8 cellular contexts compared by ENCODE assay signal in the genomic region with DNA sequence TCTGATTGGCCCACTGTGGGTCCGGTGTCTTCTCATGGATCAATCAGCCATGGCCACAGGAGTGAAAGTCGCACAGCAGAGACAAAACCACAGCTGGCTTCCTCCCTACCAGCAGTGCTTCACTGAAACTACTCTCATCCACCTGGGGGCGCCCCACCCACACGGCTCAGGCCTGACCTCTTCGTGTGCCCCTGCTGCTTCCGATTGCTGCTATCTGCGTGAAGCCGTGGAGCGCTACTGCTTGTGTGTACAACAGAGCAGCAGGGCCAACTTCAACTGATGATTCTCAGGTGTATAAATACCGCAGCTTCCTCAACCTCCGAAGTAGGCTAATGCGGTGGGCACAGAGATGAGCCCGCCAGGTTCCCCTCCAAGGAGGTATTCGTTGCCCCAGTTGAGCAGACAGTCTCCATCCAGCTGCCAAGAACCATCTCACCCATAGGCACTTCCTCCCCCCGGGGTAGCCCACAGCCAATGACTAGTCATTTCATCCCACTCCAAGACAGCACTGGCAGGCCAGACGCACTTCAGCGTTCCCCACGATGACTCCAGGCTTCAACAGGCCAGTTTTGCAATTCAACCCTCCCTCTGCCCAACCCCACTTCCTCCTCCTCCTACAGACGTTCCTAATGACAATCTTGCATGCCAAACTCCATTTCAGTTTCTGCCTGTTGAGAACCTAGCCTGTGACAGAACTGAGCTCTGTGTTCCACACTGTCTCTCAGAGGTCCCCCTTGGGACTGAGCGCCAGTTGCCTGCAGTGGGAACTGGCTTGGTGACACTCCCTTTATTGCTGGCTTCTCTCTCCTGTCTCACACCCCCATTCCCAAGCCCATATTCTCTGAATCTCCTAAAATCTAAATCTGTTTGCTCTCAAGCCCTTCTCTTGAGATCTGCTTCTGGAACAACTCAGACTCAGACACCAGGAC. TPM values are rescaled to one million over a fixed set of nuclear protein-coding genes. Genes with fewer than 3 reads are reported as not detected.
DNase-seq lines count a peak whose midpoint lies in the region; ATAC-seq, FAIRE-seq and TF ChIP-seq lines count a peak whose summit lies in the region.

No MANE protein-coding gene starts in this region.

- H3K36me3 ChIP-seq in A673 (ENCODE audit: insufficient read depth, low read length, poor library complexity, severe bottlenecking), result no peaks in the 10 kb centered on the region
- H3K36me3 ChIP-seq in adipocyte (ENCODE audit: control insufficient read depth, insufficient read depth, low read length, severe bottlenecking), result no peaks in the 10 kb centered on the region
- no peaks in the 10 kb centered on the region for H3K36me3 ChIP-seq in left lung

- peak; percentile 63 for ATAC-seq in GM18511 (IDR thresholded peaks at IDR 0.05; ENCODE audit: unreplicated experiment)
- peak; percentile 97 for ATAC-seq in T-helper 17 cell
- peak; percentile 86 for ATAC-seq in left lung

- no peak overlapping the region for H3K9ac ChIP-seq in adipocyte (ENCODE audit: low read length)

- intact Hi-C loops in A673 (cut with micrococcal nuclease; ENCODE audit: unreplicated experiment) (loop anchor here (5.0 to 10.0 kb wide), 5 partner anchors 108 to 1785 kb away; a partner anchor contains a TSS), left lung (cut with DNase I) (no loop called here)

- no peaks in the 10 kb centered on the region for H3K9me3 ChIP-seq in A673 (ENCODE audit: low read depth, low read length, poor library complexity, severe bottlenecking)
- H3K9me3 ChIP-seq in T-helper 17 cell (ENCODE audit: control insufficient read depth, low read length, poor library complexity, severe bottlenecking), result no peaks in the 10 kb centered on the region
- no peaks in the 10 kb centered on the region for H3K9me3 ChIP-seq in adipocyte (ENCODE audit: control insufficient read depth, low read length)
- H3K9me3 ChIP-seq in left lung, result no peaks in the 10 kb centered on the region

- TF ChIP-seq CTCF in A673 (conservative IDR thresholded peaks at IDR 0.05; ENCODE audit: low read depth, low read length), result peak; percentile 53
- TF ChIP-seq CTCF in HL-60 (IDR thresholded peaks at IDR 0.05; ENCODE audit: insufficient read depth, low read length), result peak; percentile 36
- no peak for TF ChIP-seq CTCF in left lung (IDR thresholded peaks at IDR 0.05)

- no peak for FAIRE-seq in H54 (lab: Jason Lieb, UNC)

- BruUV-seq in A673 (replicated peaks; lab: Mats Ljungman, UMichigan), result no TSS peak

- peak; percentile 44 for DNase-seq in A673 (ENCODE audit: low spot score)
- DNase-seq in HL-60 (ENCODE audit: low read depth in 1 of 2, low spot score in 1 of 2), result peak; percentile 78 to 93
- DNase-seq in T-helper 17 cell, result peak; percentile 44 to 57 (median 47)
- DNase-seq in adipocyte (ENCODE audit: low read depth), result peak; percentile 54
- peak; percentile 67 to 69 for DNase-seq in left lung
- DNase-seq in stimulated activated CD8-positive, alpha-beta memory T cell treated with anti-CD3 and anti-CD28 coated beads, Interleukin-15, amount 100 ng/mL, for 48 hours (ENCODE audit: low read depth in 2 of 2), result peak; percentile 47 to 58
- DNase-seq in H54 (ENCODE audit: insufficient read length, low spot score), result no peak

- H3K4me3 ChIP-seq in A673 (ENCODE audit: low read depth, low read length, poor library complexity, severe bottlenecking), result no peak overlapping the region
- H3K4me3 ChIP-seq in HL-60 (replicated peaks; ENCODE audit: insufficient read depth, low read length), result peak overlapping the region; percentile 21
- H3K4me3 ChIP-seq in adipocyte (ENCODE audit: low read length), result no peak overlapping the region
- no peak overlapping the region for H3K4me3 ChIP-seq in left lung

- no peak overlapping the region for H3K27ac ChIP-seq in A673 (ENCODE audit: low read depth, low read length, poor library complexity, severe bottlenecking)
- H3K27ac ChIP-seq in HL-60 (replicated peaks), result peak overlapping the region; percentile 58
- peak overlapping the region in 1 of 2 donors; percentile 61 for H3K27ac ChIP-seq in left lung

- no peaks in the 10 kb centered on the region for H3K27me3 ChIP-seq in A673 (replicated peaks; ENCODE audit: insufficient read depth, low read depth, low read length, poor library complexity)
- H3K27me3 ChIP-seq in HL-60 (ENCODE audit: insufficient read depth, poor library complexity, severe bottlenecking), result no peaks in the 10 kb centered on the region
- H3K27me3 ChIP-seq in adipocyte (replicated peaks; ENCODE audit: control insufficient read depth, insufficient read depth, low read length), result peaks cover 35% of the 10 kb centered on the region
- peaks cover 0 to 10% of the 10 kb centered on the region in 2 donors for H3K27me3 ChIP-seq in left lung

- CTCF ChIA-PET in A673 (lab: Charles Lee), result no interaction called here

- H3K4me1 ChIP-seq in A673 (ENCODE audit: insufficient read depth, low read length, poor library complexity, severe bottlenecking) (no peaks in the 10 kb centered on the region), adipocyte (ENCODE audit: control insufficient read depth, insufficient read depth, low read length) (peaks cover 15% of the 10 kb centered on the region), left lung (peaks cover 0 to 9% of the 10 kb centered on the region in 2 donors)

- peak overlapping the region; percentile 32 for H3K4me3 Mint-ChIP-seq in T-helper 17 cell

- peaks cover 23% of the 10 kb centered on the region for H3K4me1 Mint-ChIP-seq in T-helper 17 cell

- peak overlapping the region; percentile 92 for H3K27ac Mint-ChIP-seq in T-helper 17 cell

- POLR2A ChIA-PET in A673 (lab: Charles Lee; ENCODE audit: low non-redundant PET), result no interaction called here

- H3K27me3 Mint-ChIP-seq in T-helper 17 cell, result no peaks in the 10 kb centered on the region

- TF ChIP-seq POLR2A in H54 (IDR thresholded peaks at IDR 0.05; ENCODE audit: low read depth, low read length), result no peak

- H3K36me3 Mint-ChIP-seq in T-helper 17 cell (ENCODE audit: low read depth), result no peaks in the 10 kb centered on the region

RNA-seq across cellular contexts. Expression of a gene that starts 41.3 kb away (rescaled TPM):
- total RNA-seq in A673 (2021) (72.9 and 73.8 TPM in 2 replicates), T-helper 17 cell (10 to 100 TPM; 81.2 to 82.6 TPM), left lung (100 to 1,000 TPM; 129 to 135 TPM)

Comparison
In these comparisons a context has a peak if more than half of its experiments do, and no peak if none do; other contexts are left out.
1. CTCF ChIP-seq: peak in A673 (single experiment) and HL-60 (single experiment); none in left lung (0 of 2).
2. Peak in every context shown above with its lines, with median percentiles within 50 percentile points of each other: ATAC-seq.